In the genomic region with DNA sequence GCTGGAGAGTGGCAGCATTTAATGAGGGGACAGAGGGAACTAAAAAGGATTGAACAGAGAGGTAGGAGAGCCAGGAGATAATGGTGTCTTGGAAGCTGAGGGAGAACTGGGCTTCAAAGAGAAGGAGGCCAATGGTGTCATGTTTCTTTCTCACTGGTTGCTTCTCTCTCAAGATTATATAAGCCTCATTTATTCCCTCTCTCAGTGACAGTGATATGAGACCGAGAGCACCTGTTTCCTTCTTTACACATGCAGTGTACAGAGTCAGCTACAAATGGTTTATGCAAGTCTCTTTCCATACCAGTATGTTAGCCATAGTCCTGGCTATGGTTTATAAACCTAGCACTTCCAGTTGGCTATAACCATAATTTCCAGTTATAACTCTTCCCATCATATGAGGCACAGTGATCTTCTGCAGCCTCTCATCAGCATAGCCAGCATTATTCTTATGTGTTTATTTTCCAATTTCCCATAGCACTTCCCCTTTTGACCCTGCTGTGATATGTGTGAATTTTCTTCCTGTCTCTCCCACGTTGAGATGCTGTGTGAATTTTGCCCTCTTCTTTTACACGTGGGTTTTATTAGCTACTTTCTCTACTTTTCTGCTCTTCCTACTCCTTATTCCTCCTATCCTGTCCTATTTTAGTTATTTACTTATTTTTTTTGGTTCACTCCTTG, we compare ENCODE assay signal across 16 cellular contexts.
"Had no signal": no experiment of that assay in that cellular context is flagged by ENCODE, and none has a peak within 500 bp of the region (broad histone marks: within the 10 kb centered on the region; RNA-seq: fewer than 3 reads in every experiment).

No MANE protein-coding gene starts in this region.

- ATAC-seq: foreskin keratinocyte, left colon had no signal

- H3K4me1 ChIP-seq: adrenal gland, colonic mucosa, foreskin keratinocyte had no signal

- H3K27me3 ChIP-seq: adrenal gland, colonic mucosa, foreskin keratinocyte, stomach had no signal

- H3K9me3 ChIP-seq: adrenal gland, colonic mucosa, stomach, thoracic aorta had no signal

- H3K4me3 ChIP-seq: adrenal gland, colonic mucosa, stomach, thoracic aorta had no signal

- H3K36me3 ChIP-seq: adrenal gland, colonic mucosa, thoracic aorta had no signal

- H3K27ac ChIP-seq: adrenal gland, colonic mucosa, foreskin keratinocyte, stomach, thoracic aorta had no signal

- FAIRE-seq: endothelial cell of umbilical vein had no signal

- DNase-seq: activated naive CD4-positive, alpha-beta T cell treated with anti-CD3 and anti-CD28 coated beads, Interleukin-2, amount 50 U/mL, for 16 hours; activated T-cell treated with anti-CD3 and anti-CD28 coated beads, Interleukin-2, amount 50 U/mL, for 1 hour; adrenal gland; caudate nucleus; colonic mucosa; effector CD4-positive, alpha-beta T cell; foreskin keratinocyte; head of caudate nucleus; left colon; mammary epithelial cell; occipital lobe; stimulated activated CD4-positive, alpha-beta T cell treated with anti-CD3 and anti-CD28 coated beads, Interleukin-15, amount 100 ng/mL, for 24 hours; stimulated activated CD4-positive, alpha-beta T cell treated with anti-CD3 and anti-CD28 coated beads, Interleukin-4, amount 100 ng/mL, for 4 hours; stomach had no signal
